7 cellular contexts compared by ENCODE assay signal in genomic region chr10:63700209-63700934, GRCh38.
A peak's percentile ranks its signal among the peaks of the same experiment; 100 is the strongest.
DNase-seq lines count a peak whose midpoint lies in the region; ATAC-seq and TF ChIP-seq lines count a peak whose summit lies in the region.

No MANE protein-coding gene starts in this region.

- H3K27ac ChIP-seq in RWPE2 (ENCODE audit: poor library complexity, severe bottlenecking) (peak overlapping the region; percentile 90), skin epidermis (peak overlapping the region in 19 of 21 experiments; percentile 12 to 85 (median 73))

- no peaks in the 10 kb centered on the region for H3K9me3 ChIP-seq in RWPE2 (ENCODE audit: severe bottlenecking)

- H3K4me3 ChIP-seq in RWPE2 (ENCODE audit: severe bottlenecking), result no peak overlapping the region
- H3K4me3 ChIP-seq in skin epidermis, result no peak overlapping the region

- no peak for TF ChIP-seq CTCF in RWPE2 (IDR thresholded peaks at IDR 0.05; ENCODE audit: poor library complexity, severe bottlenecking)

- ATAC-seq in RWPE2 (ENCODE audit: low read depth) (peak; percentile 100), GM21619 (IDR thresholded peaks at IDR 0.05; ENCODE audit: unreplicated experiment) (no peak)

- H3K36me3 ChIP-seq in RWPE2 (ENCODE audit: low read depth), result no peaks in the 10 kb centered on the region

- H3K4me1 ChIP-seq in RWPE2 (ENCODE audit: insufficient read depth, poor library complexity, severe bottlenecking), result peaks cover 49% of the 10 kb centered on the region

- H3K27me3 ChIP-seq in RWPE2 (ENCODE audit: insufficient read depth, poor library complexity, severe bottlenecking), result no peaks in the 10 kb centered on the region

- DNase-seq in GOT3 (lab: John Stamatoyannopoulos, UW) (peak; percentile 16), RWPE2 (ENCODE audit: low spot score) (peak; percentile 76), fibroblast of peridontal ligament (ENCODE audit: extremely low read depth) (peak; percentile 99), RPMI8226 (no peak), NCI-H1048 (lab: John Stamatoyannopoulos, UW) (no peak)

Comparison
In these comparisons a context has a peak if more than half of its experiments do, and no peak if none do; other contexts are left out.
1. DNase-seq: peak in GOT3 (single experiment), RWPE2 (single experiment) and fibroblast of peridontal ligament (single experiment); none in RPMI8226 (single experiment) and NCI-H1048 (single experiment).